In the genomic region with DNA sequence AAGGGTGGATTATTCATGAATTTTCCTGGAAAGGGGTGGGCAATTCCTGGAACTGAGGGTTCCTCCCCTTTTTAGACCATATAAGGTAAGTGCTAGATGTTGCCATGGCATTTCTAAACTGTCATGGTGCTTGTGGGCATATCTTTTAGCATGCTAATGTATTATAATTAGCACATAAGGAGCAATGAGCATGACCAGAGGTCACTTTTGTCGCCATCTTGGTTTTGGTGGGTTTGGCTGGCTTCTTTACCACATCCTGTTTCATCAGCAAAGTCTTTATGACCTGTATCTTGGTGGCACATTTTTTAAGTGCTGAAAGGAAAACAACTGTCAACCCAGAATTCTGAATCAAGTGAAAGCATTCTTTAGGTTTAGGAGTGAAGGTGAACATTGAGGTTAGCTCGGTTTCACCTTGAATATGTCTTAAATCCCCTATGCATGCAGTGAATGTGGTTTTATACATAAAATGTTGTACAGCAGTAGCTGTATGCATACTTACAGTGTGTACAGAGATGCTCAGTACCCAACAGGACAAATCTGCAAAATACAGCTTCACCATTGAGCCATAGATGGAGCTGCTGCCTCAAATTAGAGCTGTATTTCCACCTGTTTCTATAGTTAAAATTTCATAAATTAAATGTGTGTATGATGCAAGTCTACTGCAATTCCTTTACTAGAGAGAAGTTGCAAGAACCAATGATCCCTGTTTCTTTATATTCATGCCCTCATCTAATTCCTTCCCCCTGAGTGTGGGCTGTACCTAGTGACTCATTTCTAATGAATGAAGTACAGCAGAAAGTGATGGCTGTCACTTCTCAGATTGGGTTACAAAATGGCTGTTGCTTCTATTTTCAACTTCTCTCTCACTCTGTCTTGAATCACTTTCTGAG, we compare ENCODE assay signal across 1 cellular context.
TF ChIP-seq lines count a peak whose summit lies in the region.

No MANE protein-coding gene starts in this region.

TF ChIP-seq in endothelial cell of umbilical vein, 7 proteins besides CTCF, POLR2A, EP300 and RAD21:
- TF ChIP-seq EZH2 (IDR thresholded peaks at IDR 0.05; ENCODE audit: borderline replicate concordance, low read depth, low read length, severe bottlenecking) (no peak), FOS (IDR thresholded peaks at IDR 0.05; ENCODE audit: borderline replicate concordance, insufficient read depth, low read length) (peak; percentile 74), MYC (IDR thresholded peaks at IDR 0.05; ENCODE audit: low read depth, low read length) (no peak), JUN (IDR thresholded peaks at IDR 0.05; ENCODE audit: borderline replicate concordance, insufficient read depth, insufficient read length, low read depth) (peak; percentile 84), GATA2 (IDR thresholded peaks at IDR 0.05; ENCODE audit: insufficient read depth, insufficient read length, low read depth, low read length) (no peak), POLR2AphosphoS5 (IDR thresholded peaks at IDR 0.05; ENCODE audit: insufficient read depth, low read depth, low read length) (peak; percentile 41)
- TF ChIP-seq, protein P1, sequence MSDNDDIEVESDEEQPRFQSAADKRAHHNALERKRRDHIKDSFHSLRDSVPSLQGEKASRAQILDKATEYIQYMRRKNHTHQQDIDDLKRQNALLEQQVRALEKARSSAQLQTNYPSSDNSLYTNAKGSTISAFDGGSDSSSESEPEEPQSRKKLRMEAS (IDR thresholded peaks at IDR 0.05; ENCODE audit: insufficient read depth, insufficient read length), result no peak
